ENCODE assay signal across 8 cellular contexts in genomic region chr14:106372870-106373657, GRCh38.
DNase-seq lines count a peak whose midpoint lies in the region; ATAC-seq, FAIRE-seq and TF ChIP-seq lines count a peak whose summit lies in the region.

No MANE protein-coding gene starts in this region.

- H3K4ac ChIP-seq in H1 (replicated peaks; ENCODE audit: insufficient read length, low read depth, low read length), result no peak overlapping the region

- no peaks in the 10 kb centered on the region for H3K23me2 ChIP-seq in H1 (ENCODE audit: low read depth, low read length)

- peak; percentile 61 to 66 for TF ChIP-seq RAD21 in H1 (IDR thresholded peaks at IDR 0.05 in 1 of 2, conservative IDR thresholded peaks at IDR 0.05 in 1 of 2; ENCODE audit: low read depth in 2 of 2, low read length in 2 of 2)

- no peak overlapping the region for H2AFZ ChIP-seq in H1 (ENCODE audit: low read length)

- peaks cover 8% of the 10 kb centered on the region for H3K27me3 Mint-ChIP-seq in activated CD4-positive, alpha-beta T cell treated with anti-CD3 and anti-CD28 coated beads, Interleukin-2, amount 10 ng/mL, durations not matched to agents 24 days and 14 days

- WGBS in H1 (ENCODE audit: extremely low coverage in 1 of 2, insufficient coverage in 1 of 2, insufficient read length in 1 of 2, insufficient replicate concordance in 2 of 2, low coverage in 1 of 2, low lambda C conversion rate in 2 of 2, missing lambda C conversion rate in 1 of 2), 2 experiments, result 57% methylated on average over 17 of the region's 17 CpGs; no CpG with 5 or more reads in 1 of the 2 experiments
- WGBS in sigmoid colon, 2 donors, result 17 to 20% methylated on average over 17 of the region's 17 CpGs

- H3K14ac ChIP-seq in H1 (ENCODE audit: insufficient read length), result no peak overlapping the region

- H4K91ac ChIP-seq in H1 (replicated peaks; ENCODE audit: insufficient read length, low read length), result no peak overlapping the region

- TF ChIP-seq EP300 in H1 (IDR thresholded peaks at IDR 0.05; ENCODE audit: borderline replicate concordance in 1 of 2, low read depth in 2 of 2, low read length in 2 of 2) (no peak), sigmoid colon (IDR thresholded peaks at IDR 0.05) (no peak)

- intact Hi-C loops in activated CD4-positive, alpha-beta T cell treated with anti-CD3 and anti-CD28 coated beads, Interleukin-2, amount 10 ng/mL, durations not matched to agents 24 days and 14 days (cut with micrococcal nuclease), result no loop called here
- intact Hi-C loops in sigmoid colon (cut with DNase I), result no loop called here

- no peak overlapping the region for H2BK20ac ChIP-seq in H1 (ENCODE audit: low read length)

- H2BK15ac ChIP-seq in H1 (ENCODE audit: low read length), result no peak overlapping the region

- ATAC-seq in GM21619 (IDR thresholded peaks at IDR 0.05; ENCODE audit: unreplicated experiment), result peak; percentile 57

- no peak overlapping the region for H3K4me2 ChIP-seq in H1 (ENCODE audit: insufficient read depth in 1 of 2, low read depth in 2 of 2, low read length in 2 of 2)

- POLR2A ChIA-PET in H1 (lab: Charles Lee; ENCODE audit: partially characterized antibody), result no interaction called here

- no peaks in the 10 kb centered on the region for H3K79me1 ChIP-seq in H1 (ENCODE audit: low read depth, low read length)

- peak overlapping the region; percentile 76 for H3K4me3 Mint-ChIP-seq in activated CD4-positive, alpha-beta T cell treated with anti-CD3 and anti-CD28 coated beads, Interleukin-2, amount 10 ng/mL, durations not matched to agents 24 days and 14 days

- H3K36me3 Mint-ChIP-seq in activated CD4-positive, alpha-beta T cell treated with anti-CD3 and anti-CD28 coated beads, Interleukin-2, amount 10 ng/mL, durations not matched to agents 24 days and 14 days (ENCODE audit: low read depth), result no peaks in the 10 kb centered on the region

- no peak overlapping the region for H3K18ac ChIP-seq in H1 (ENCODE audit: extremely low read depth, low read length)

- no peak overlapping the region for H3K23ac ChIP-seq in H1 (ENCODE audit: insufficient read length)

- H3K27ac Mint-ChIP-seq in activated CD4-positive, alpha-beta T cell treated with anti-CD3 and anti-CD28 coated beads, Interleukin-2, amount 10 ng/mL, durations not matched to agents 24 days and 14 days, result peak overlapping the region; percentile 59

- H3K4me3 ChIP-seq in H1 (ENCODE audit: extremely low read depth in 1 of 4, insufficient read depth in 2 of 4, low read depth in 3 of 4, low read length in 4 of 4) (no peak overlapping the region), sigmoid colon (no peak overlapping the region)

- no peak overlapping the region for H2BK120ac ChIP-seq in H1 (replicated peaks; ENCODE audit: low read depth, low read length)

- H3K9ac ChIP-seq in H1 (replicated peaks in 1 of 4; ENCODE audit: extremely low read depth in 1 of 4, low read depth in 3 of 4, low read length in 3 of 4), result no peak overlapping the region

- H3K4me1 ChIP-seq in H1 (replicated peaks in 1 of 4; ENCODE audit: control insufficient read depth in 3 of 4, insufficient read depth in 4 of 4, low read length in 3 of 4) (no peaks in the 10 kb centered on the region), sigmoid colon (no peaks in the 10 kb centered on the region)

- no peaks in the 10 kb centered on the region for H3K79me2 ChIP-seq in H1 (ENCODE audit: control insufficient read depth in 1 of 2, insufficient read depth in 2 of 2, low read length in 2 of 2)

- H3K9me3 ChIP-seq in H1 (ENCODE audit: insufficient read depth in 2 of 2, low read depth in 1 of 2, low read length in 1 of 2), result peaks cover 59 to 79% of the 10 kb centered on the region in 2 experiments
- no peaks in the 10 kb centered on the region for H3K9me3 ChIP-seq in sigmoid colon

- H3K27ac ChIP-seq in H1 (ENCODE audit: low read depth, low read length) (no peak overlapping the region), sigmoid colon (no peak overlapping the region)

- peaks cover 27% of the 10 kb centered on the region for H3K4me1 Mint-ChIP-seq in activated CD4-positive, alpha-beta T cell treated with anti-CD3 and anti-CD28 coated beads, Interleukin-2, amount 10 ng/mL, durations not matched to agents 24 days and 14 days

- H3K27me3 ChIP-seq in H1 (replicated peaks in 1 of 4; ENCODE audit: control insufficient read depth in 3 of 4, extremely low read depth in 1 of 4, insufficient read depth in 3 of 4, low read length in 3 of 4), result no peaks in the 10 kb centered on the region
- peaks cover 0 to 14% (median 0%) of the 10 kb centered on the region in 3 donors for H3K27me3 ChIP-seq in sigmoid colon

- no peaks in the 10 kb centered on the region for H3K36me3 ChIP-seq in H1 (ENCODE audit: control insufficient read depth in 2 of 4, insufficient read depth in 4 of 4, low read length in 3 of 4)
- H3K36me3 ChIP-seq in sigmoid colon, result no peaks in the 10 kb centered on the region

- no peak overlapping the region for H2BK5ac ChIP-seq in H1 (ENCODE audit: low read depth, low read length)

- no peak overlapping the region for H3K56ac ChIP-seq in H1 (replicated peaks; ENCODE audit: insufficient read length, low read depth, low read length)

- TF ChIP-seq CTCF in H1 (IDR thresholded peaks at IDR 0.05; ENCODE audit: control extremely low read depth in 1 of 3, insufficient read depth in 1 of 3, low read depth in 1 of 3, low read length in 3 of 3) (peak; percentile 53 to 59 (median 56)), sigmoid colon (IDR thresholded peaks at IDR 0.05) (peak in 1 of 4 experiments; percentile 9)

- no peak overlapping the region for H2BK12ac ChIP-seq in H1 (ENCODE audit: low read depth, low read length)

- no peak overlapping the region for H4K8ac ChIP-seq in H1 (ENCODE audit: extremely low read depth, insufficient read depth, low read length)

- CTCF ChIA-PET in H1 (lab: Charles Lee; ENCODE audit: partially characterized antibody), result interaction anchor here (1.2 kb wide), 1 partner anchor 116 kb away, joined by 3 read pairs; no protein-coding TSS in a partner anchor

- no peaks in the 10 kb centered on the region for H3K9me3 Mint-ChIP-seq in activated CD4-positive, alpha-beta T cell treated with anti-CD3 and anti-CD28 coated beads, Interleukin-2, amount 10 ng/mL, durations not matched to agents 24 days and 14 days

- FAIRE-seq in H1 (lab: Jason Lieb, UNC), result no peak

- no peak overlapping the region for H4K5ac ChIP-seq in H1 (ENCODE audit: insufficient read length, low read depth, low read length)

- TF ChIP-seq POLR2A in H1 (IDR thresholded peaks at IDR 0.05; ENCODE audit: control extremely low read depth in 1 of 2, low read depth in 2 of 2, low read length in 2 of 2) (no peak), sigmoid colon (IDR thresholded peaks at IDR 0.05) (no peak)

- H4K20me1 ChIP-seq in H1 (replicated peaks in 1 of 2; ENCODE audit: control insufficient read depth in 1 of 2, insufficient read depth in 2 of 2, low read length in 2 of 2), result no peaks in the 10 kb centered on the region

- DNase-seq in D341Med (ENCODE audit: low spot score) (peak; percentile 77), NCI-H2029 treated with DMSO at 0.1 percent for 48 hours (lab: John Stamatoyannopoulos, UW) (peak; percentile 12), H1 (ENCODE audit: low read depth in 1 of 2, low spot score in 2 of 2) (peak in 1 of 2 experiments; percentile 65), islet precursor cell (no peak), sigmoid colon (no peak)
- peak; percentile 94 for DNase-seq in activated CD4-positive, alpha-beta T cell treated with anti-CD3 and anti-CD28 coated beads, Interleukin-2, amount 10 ng/mL, durations not matched to agents 24 days and 14 days
- peak; percentile 76 for DNase-seq in stimulated activated CD4-positive, alpha-beta T cell treated with anti-CD3 and anti-CD28 coated beads, Interleukin-12 subunit alpha, Interleukin-12 subunit beta, amount 100 ng/mL, for 4 hours

- H2AK5ac ChIP-seq in H1 (ENCODE audit: low read depth, low read length), result no peak overlapping the region

TF ChIP-seq in H1, 55 proteins besides CTCF, POLR2A, EP300 and RAD21:
- TF ChIP-seq KDM5A (IDR thresholded peaks at IDR 0.05; ENCODE audit: low read length) (no peak), CBX8 (IDR thresholded peaks at IDR 0.05; ENCODE audit: borderline replicate concordance, low read depth, low read length) (no peak), GABPA (IDR thresholded peaks at IDR 0.05; ENCODE audit: borderline replicate concordance, insufficient read depth, low read length) (no peak), JUN (IDR thresholded peaks at IDR 0.05; ENCODE audit: low read depth, low read length) (no peak), RFX5 (IDR thresholded peaks at IDR 0.05; ENCODE audit: borderline replicate concordance, low read depth, low read length) (no peak), YY1 (IDR thresholded peaks at IDR 0.05; ENCODE audit: low read depth, low read length) (no peak), TEAD4 (IDR thresholded peaks at IDR 0.05; ENCODE audit: low read depth, low read length) (no peak), CTBP2 (IDR thresholded peaks at IDR 0.05; ENCODE audit: borderline replicate concordance, insufficient read depth, insufficient read length, low read length) (no peak), NANOG (IDR thresholded peaks at IDR 0.05; ENCODE audit: insufficient read depth, low read depth, low read length, poor library complexity, severe bottlenecking) (no peak), TAF1 (IDR thresholded peaks at IDR 0.05; ENCODE audit: low read depth, low read length) (no peak), SIX5 (IDR thresholded peaks at IDR 0.05; ENCODE audit: low read depth, low read length) (no peak), POU5F1 (IDR thresholded peaks at IDR 0.05; ENCODE audit: low read depth, low read length) (no peak)
- TF ChIP-seq, protein P1, sequence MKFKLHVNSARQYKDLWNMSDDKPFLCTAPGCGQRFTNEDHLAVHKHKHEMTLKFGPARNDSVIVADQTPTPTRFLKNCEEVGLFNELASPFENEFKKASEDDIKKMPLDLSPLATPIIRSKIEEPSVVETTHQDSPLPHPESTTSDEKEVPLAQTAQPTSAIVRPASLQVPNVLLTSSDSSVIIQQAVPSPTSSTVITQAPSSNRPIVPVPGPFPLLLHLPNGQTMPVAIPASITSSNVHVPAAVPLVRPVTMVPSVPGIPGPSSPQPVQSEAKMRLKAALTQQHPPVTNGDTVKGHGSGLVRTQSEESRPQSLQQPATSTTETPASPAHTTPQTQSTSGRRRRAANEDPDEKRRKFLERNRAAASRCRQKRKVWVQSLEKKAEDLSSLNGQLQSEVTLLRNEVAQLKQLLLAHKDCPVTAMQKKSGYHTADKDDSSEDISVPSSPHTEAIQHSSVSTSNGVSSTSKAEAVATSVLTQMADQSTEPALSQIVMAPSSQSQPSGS (IDR thresholded peaks at IDR 0.05; ENCODE audit: low read length), result no peak

Comparison
In these comparisons a context has a peak if more than half of its experiments do, and no peak if none do; other contexts are left out.
1. DNase-seq: peak in D341Med (single experiment), NCI-H2029 treated with DMSO at 0.1 percent for 48 hours (single experiment), activated CD4-positive, alpha-beta T cell treated with anti-CD3 and anti-CD28 coated beads, Interleukin-2, amount 10 ng/mL, durations not matched to agents 24 days and 14 days (single experiment) and stimulated activated CD4-positive, alpha-beta T cell treated with anti-CD3 and anti-CD28 coated beads, Interleukin-12 subunit alpha, Interleukin-12 subunit beta, amount 100 ng/mL, for 4 hours (single experiment); none in islet precursor cell (single experiment) and sigmoid colon (single experiment).